ENCODE assay signal across 29 cellular contexts in genomic region chr17:36464765-36465088, GRCh38.
"Had no signal": no experiment of that assay in that cellular context is flagged by ENCODE, and none has a peak within 500 bp of the region (broad histone marks: within the 10 kb centered on the region; RNA-seq: fewer than 3 reads in every experiment).

No MANE protein-coding gene starts in this region.

- H3K4me3 ChIP-seq: Peyer's patch, SJSA1 had no signal

- H3K27ac Mint-ChIP-seq: activated CD4-positive, alpha-beta memory T cell treated with anti-CD3 and anti-CD28 coated beads for 36 hours; activated CD4-positive, alpha-beta T cell treated with anti-CD3 and anti-CD28 coated beads for 36 hours; activated CD4-positive, alpha-beta T cell treated with anti-CD3 and anti-CD28 coated beads, Interleukin-2, amount 10 ng/mL, durations not matched to agents 7 days and 5 days; activated naive CD8-positive, alpha-beta T cell treated with anti-CD3 and anti-CD28 coated beads for 36 hours; T-helper 1 cell treated with Interleukin-12 subunit alpha and Interleukin-12 subunit beta and Interleukin-4 antibody, amounts not matched to agents 30 μg/mL and 1 μg/mL, for 36 hours; T-helper 2 cell treated with Interferon-gamma antibody and Interleukin-4, amounts not matched to agents 5 μg/mL and 100 μg/mL, for 36 hours had no signal

- H3K9me2 ChIP-seq: SK-N-SH had no signal

- H3K4me3 Mint-ChIP-seq: activated CD4-positive, alpha-beta memory T cell treated with anti-CD3 and anti-CD28 coated beads for 36 hours; activated CD4-positive, alpha-beta T cell treated with anti-CD3 and anti-CD28 coated beads for 36 hours; activated CD4-positive, alpha-beta T cell treated with anti-CD3 and anti-CD28 coated beads, Interleukin-2, amount 10 ng/mL, durations not matched to agents 7 days and 5 days; activated naive CD8-positive, alpha-beta T cell treated with anti-CD3 and anti-CD28 coated beads for 36 hours; activated T-cell treated with anti-CD3 and anti-CD28 coated beads, Interleukin-2, amount 50 U/mL, for 4 hours; T-helper 1 cell treated with Interleukin-12 subunit alpha and Interleukin-12 subunit beta and Interleukin-4 antibody, amounts not matched to agents 30 μg/mL and 1 μg/mL, for 36 hours; T-helper 2 cell treated with Interferon-gamma antibody and Interleukin-4, amounts not matched to agents 5 μg/mL and 100 μg/mL, for 36 hours had no signal

- H3K9me3 Mint-ChIP-seq: activated CD4-positive, alpha-beta memory T cell treated with anti-CD3 and anti-CD28 coated beads for 36 hours; activated CD4-positive, alpha-beta T cell treated with anti-CD3 and anti-CD28 coated beads, Interleukin-2, amount 10 ng/mL, durations not matched to agents 7 days and 5 days; activated naive CD8-positive, alpha-beta T cell treated with anti-CD3 and anti-CD28 coated beads for 36 hours; activated T-cell treated with anti-CD3 and anti-CD28 coated beads, Interleukin-2, amount 50 U/mL, for 4 hours; T-helper 1 cell treated with Interleukin-12 subunit alpha and Interleukin-12 subunit beta and Interleukin-4 antibody, amounts not matched to agents 30 μg/mL and 1 μg/mL, for 36 hours; T-helper 2 cell treated with Interferon-gamma antibody and Interleukin-4, amounts not matched to agents 5 μg/mL and 100 μg/mL, for 36 hours had no signal

- H3K9me3 ChIP-seq: SJSA1, SK-N-SH had no signal

- H3K4me1 ChIP-seq: Peyer's patch, SJSA1 had no signal

- DNase-seq: activated CD4-positive, alpha-beta memory T cell treated with anti-CD3 and anti-CD28 coated beads for 36 hours; activated CD4-positive, alpha-beta T cell treated with anti-CD3 and anti-CD28 coated beads for 36 hours; activated CD4-positive, alpha-beta T cell treated with anti-CD3 and anti-CD28 coated beads, Interleukin-2, amount 10 ng/mL, durations not matched to agents 7 days and 5 days; activated CD8-positive, alpha-beta memory T cell treated with anti-CD3 and anti-CD28 coated beads, Interleukin-2, amount 50 U/mL, for 4 hours; activated effector memory CD4-positive, alpha-beta T cell treated with Interleukin-2 at 50 U/mL for 16 hours; activated naive CD4-positive, alpha-beta T cell; activated naive CD4-positive, alpha-beta T cell treated with anti-CD3 and anti-CD28 coated beads, Interleukin-2, amount 50 U/mL, for 16 hours; activated naive CD8-positive, alpha-beta T cell treated with anti-CD3 and anti-CD28 coated beads for 36 hours; activated T-cell treated with anti-CD3 and anti-CD28 coated beads for 4 hours; activated T-cell treated with anti-CD3 and anti-CD28 coated beads, Interleukin-2, amount 50 U/mL, for 4 hours; amniotic stem cell; aorta; brain microvascular endothelial cell; central memory CD4-positive, alpha-beta T cell; NCI-H1092 treated with DMSO at 0.1 percent for 48 hours; NCI-H1417; NCI-H146; NCI-H187; NCI-H2029 treated with DMSO at 0.1 percent for 48 hours; NCI-H2171 treated with DMSO at 0.1 percent for 48 hours; NCI-H345; NCI-H524 treated with DMSO at 0.1 percent for 48 hours; Peyer's patch; RPMI8226; SHP77 treated with DMSO at 0.1 percent for 48 hours; SK-N-SH had no signal

- H3K36me3 Mint-ChIP-seq: activated CD4-positive, alpha-beta memory T cell treated with anti-CD3 and anti-CD28 coated beads for 36 hours; activated naive CD8-positive, alpha-beta T cell treated with anti-CD3 and anti-CD28 coated beads for 36 hours had no signal

- H3K36me3 ChIP-seq: brain microvascular endothelial cell, Peyer's patch, SJSA1 had no signal

- H3K4me1 Mint-ChIP-seq: activated CD4-positive, alpha-beta T cell treated with anti-CD3 and anti-CD28 coated beads for 36 hours; activated CD4-positive, alpha-beta T cell treated with anti-CD3 and anti-CD28 coated beads, Interleukin-2, amount 10 ng/mL, durations not matched to agents 7 days and 5 days; activated naive CD8-positive, alpha-beta T cell treated with anti-CD3 and anti-CD28 coated beads for 36 hours had no signal

- H3K27ac ChIP-seq: brain microvascular endothelial cell, Peyer's patch, SJSA1 had no signal

- H3K4me2 ChIP-seq: SK-N-SH had no signal
